22 cellular contexts compared by ENCODE assay signal in the genomic region with DNA sequence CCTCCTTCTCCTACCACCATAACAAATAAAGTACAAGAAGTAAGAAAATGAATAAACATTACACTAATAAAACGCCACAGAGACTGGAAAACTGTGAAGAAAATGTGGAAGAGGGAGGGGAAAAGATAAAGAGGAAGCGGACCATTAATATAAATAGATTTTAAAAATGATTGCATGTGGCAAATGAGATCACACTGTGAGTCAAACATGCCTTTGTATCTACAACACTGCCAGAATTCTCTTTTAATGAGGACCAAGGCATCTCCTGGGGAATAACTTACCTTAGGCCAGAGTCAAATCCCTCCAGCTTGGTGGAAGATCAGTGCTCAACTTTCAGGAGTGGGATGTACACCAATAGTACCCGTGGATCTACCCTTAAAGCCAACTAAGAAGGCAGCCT. TPM values are rescaled to one million over a fixed set of nuclear protein-coding genes. Genes with fewer than 3 reads are reported as not detected.
DNase-seq lines count a peak whose midpoint lies in the region; FAIRE-seq and TF ChIP-seq lines count a peak whose summit lies in the region.
"Had no signal": no experiment of that assay in that cellular context is flagged by ENCODE, and none has a peak within 500 bp of the region (broad histone marks: within the 10 kb centered on the region; RNA-seq: fewer than 3 reads in every experiment).

No MANE protein-coding gene starts in this region.

- FAIRE-seq in astrocyte (lab: Jason Lieb, UNC), result no peak
- FAIRE-seq: bronchial epithelial cell, D721Med, endothelial cell of umbilical vein had no signal

- no peak overlapping the region for H3K9ac ChIP-seq in astrocyte (ENCODE audit: low read length)
- H3K9ac ChIP-seq in smooth muscle cell (ENCODE audit: low read depth), result no peak overlapping the region

- H3K27ac ChIP-seq in astrocyte (ENCODE audit: low read depth, low read length) (no peak overlapping the region), smooth muscle cell (ENCODE audit: low read depth) (no peak overlapping the region)
- H3K27ac ChIP-seq: 22Rv1, Peyer's patch, upper lobe of right lung had no signal

- H3K36me3 Mint-ChIP-seq in astrocyte (ENCODE audit: low read depth, unreplicated experiment), result no peaks in the 10 kb centered on the region
- H3K36me3 Mint-ChIP-seq: activated CD8-positive, alpha-beta memory T cell treated with anti-CD3 and anti-CD28 coated beads, Interleukin-2, amount 10 ng/mL, durations not matched to agents 7 days and 5 days; activated naive CD8-positive, alpha-beta T cell treated with anti-CD3 and anti-CD28 coated beads, Interleukin-2, amount 10 ng/mL, durations not matched to agents 7 days and 5 days; natural killer cell had no signal

- no peaks in the 10 kb centered on the region for H3F3A ChIP-seq in smooth muscle cell (ENCODE audit: low read depth)

- H2AFZ ChIP-seq in astrocyte (ENCODE audit: low read depth, low read length) (peak overlapping the region; percentile 24), smooth muscle cell (ENCODE audit: low read depth) (peak overlapping the region; percentile 19)

- H3K4me3 ChIP-seq in astrocyte (ENCODE audit: insufficient read depth, low read depth, low read length) (no peak overlapping the region), smooth muscle cell (no peak overlapping the region)
- H3K4me3 ChIP-seq: Peyer's patch, upper lobe of right lung had no signal

- DNase-seq in DMS79 treated with DMSO at 0.1 percent for 48 hours (lab: John Stamatoyannopoulos, UW) (peak; percentile 71), DMS79 (lab: John Stamatoyannopoulos, UW) (no peak), MV-4-11 (lab: John Stamatoyannopoulos, UW) (peak; percentile 17), astrocyte (ENCODE audit: low read depth) (peak; percentile 74), smooth muscle cell (lab: John Stamatoyannopoulos, UW; ENCODE audit: unreplicated experiment) (no peak), GM13976 (ENCODE audit: low spot score) (no peak), head of caudate nucleus (no peak), RKO (ENCODE audit: low spot score) (no peak)
- DNase-seq: activated CD4-positive, alpha-beta T cell treated with anti-CD3 and anti-CD28 coated beads for 1 hour; activated CD8-positive, alpha-beta memory T cell treated with anti-CD3 and anti-CD28 coated beads, Interleukin-2, amount 10 ng/mL, durations not matched to agents 7 days and 5 days; activated naive CD8-positive, alpha-beta T cell treated with anti-CD3 and anti-CD28 coated beads, Interleukin-2, amount 10 ng/mL, durations not matched to agents 7 days and 5 days; C1 segment of cervical spinal cord; dermis blood vessel endothelial cell; left colon; natural killer cell; Peyer's patch; upper lobe of right lung had no signal

- H3K9me3 Mint-ChIP-seq in astrocyte (ENCODE audit: unreplicated experiment), result no peaks in the 10 kb centered on the region
- H3K9me3 Mint-ChIP-seq: activated naive CD8-positive, alpha-beta T cell treated with anti-CD3 and anti-CD28 coated beads, Interleukin-2, amount 10 ng/mL, durations not matched to agents 7 days and 5 days; natural killer cell; stimulated activated naive CD8-positive, alpha-beta T cell treated with anti-CD3 and anti-CD28 coated beads, Interleukin-15, Interleukin-2, amounts not matched to agents 100 ng/mL and 50 ng/mL, for 24 hours had no signal

- H3K36me3 ChIP-seq in astrocyte (ENCODE audit: insufficient read depth, low read length) (no peaks in the 10 kb centered on the region), smooth muscle cell (ENCODE audit: low read depth) (no peaks in the 10 kb centered on the region)
- H3K36me3 ChIP-seq: Peyer's patch, upper lobe of right lung had no signal

- H3K9me3 ChIP-seq in astrocyte (ENCODE audit: insufficient read depth, low read depth, low read length) (no peaks in the 10 kb centered on the region), smooth muscle cell (replicated peaks; ENCODE audit: low read depth) (no peaks in the 10 kb centered on the region)
- H3K9me3 ChIP-seq: Peyer's patch, upper lobe of right lung had no signal

- 51% methylated on average over 3 of the region's 3 CpGs for WGBS in smooth muscle cell (ENCODE audit: low lambda C conversion rate)

- H4K20me1 ChIP-seq in astrocyte (ENCODE audit: insufficient read depth, low read length) (no peaks in the 10 kb centered on the region), smooth muscle cell (ENCODE audit: low read depth) (no peaks in the 10 kb centered on the region)

- no peaks in the 10 kb centered on the region for H3K27me3 Mint-ChIP-seq in astrocyte (ENCODE audit: low read depth, unreplicated experiment)
- H3K27me3 Mint-ChIP-seq: activated CD8-positive, alpha-beta memory T cell treated with anti-CD3 and anti-CD28 coated beads, Interleukin-2, amount 10 ng/mL, durations not matched to agents 7 days and 5 days had no signal

- in situ Hi-C loops in GM13976 (cut with MboI; ENCODE audit: low sequenced_read_pairs, unreplicated experiment), result no loop called here

- H3K27me3 ChIP-seq in astrocyte (ENCODE audit: insufficient read depth, low read length), result no peaks in the 10 kb centered on the region
- H3K27me3 ChIP-seq in smooth muscle cell (ENCODE audit: low read depth), result peaks cover 4% of the 10 kb centered on the region
- H3K27me3 ChIP-seq: Peyer's patch, upper lobe of right lung had no signal

- H3K4me2 ChIP-seq in astrocyte (ENCODE audit: low read length) (no peak overlapping the region), smooth muscle cell (no peak overlapping the region)

- intact Hi-C loops in head of caudate nucleus (cut with DNase I), result no loop called here

- no peak overlapping the region for H3K4me3 Mint-ChIP-seq in astrocyte (ENCODE audit: unreplicated experiment)
- H3K4me3 Mint-ChIP-seq: activated CD8-positive, alpha-beta memory T cell treated with anti-CD3 and anti-CD28 coated beads, Interleukin-2, amount 10 ng/mL, durations not matched to agents 7 days and 5 days; activated naive CD8-positive, alpha-beta T cell treated with anti-CD3 and anti-CD28 coated beads, Interleukin-2, amount 10 ng/mL, durations not matched to agents 7 days and 5 days; natural killer cell; stimulated activated naive CD8-positive, alpha-beta T cell treated with anti-CD3 and anti-CD28 coated beads, Interleukin-15, Interleukin-2, amounts not matched to agents 100 ng/mL and 50 ng/mL, for 24 hours had no signal

- H3K27ac Mint-ChIP-seq in astrocyte (ENCODE audit: unreplicated experiment), result no peak overlapping the region
- H3K27ac Mint-ChIP-seq: activated CD8-positive, alpha-beta memory T cell treated with anti-CD3 and anti-CD28 coated beads, Interleukin-2, amount 10 ng/mL, durations not matched to agents 7 days and 5 days; activated naive CD8-positive, alpha-beta T cell treated with anti-CD3 and anti-CD28 coated beads, Interleukin-2, amount 10 ng/mL, durations not matched to agents 7 days and 5 days; natural killer cell; stimulated activated naive CD8-positive, alpha-beta T cell treated with anti-CD3 and anti-CD28 coated beads, Interleukin-15, Interleukin-2, amounts not matched to agents 100 ng/mL and 50 ng/mL, for 24 hours had no signal

- TF ChIP-seq CTCF in astrocyte (IDR thresholded peaks at IDR 0.05; ENCODE audit: insufficient read depth, low read depth, low read length) (no peak), smooth muscle cell (IDR thresholded peaks at IDR 0.05; ENCODE audit: borderline replicate concordance, insufficient read depth, poor library complexity, severe bottlenecking) (no peak), GM13976 (IDR thresholded peaks at IDR 0.05; ENCODE audit: borderline replicate concordance, control extremely low read depth, extremely low read depth, insufficient read depth, missing control alignments) (no peak)

- no peaks in the 10 kb centered on the region for H3K4me1 Mint-ChIP-seq in astrocyte (ENCODE audit: low read depth, unreplicated experiment)
- H3K4me1 Mint-ChIP-seq: activated CD8-positive, alpha-beta memory T cell treated with anti-CD3 and anti-CD28 coated beads, Interleukin-2, amount 10 ng/mL, durations not matched to agents 7 days and 5 days; activated naive CD8-positive, alpha-beta T cell treated with anti-CD3 and anti-CD28 coated beads, Interleukin-2, amount 10 ng/mL, durations not matched to agents 7 days and 5 days; natural killer cell had no signal

- no peaks in the 10 kb centered on the region for H3K4me1 ChIP-seq in astrocyte (ENCODE audit: insufficient read depth, low read length)
- H3K4me1 ChIP-seq in smooth muscle cell (ENCODE audit: low read depth), result peaks cover 12% of the 10 kb centered on the region
- H3K4me1 ChIP-seq: Peyer's patch, upper lobe of right lung had no signal

- no peaks in the 10 kb centered on the region for H3K79me2 ChIP-seq in astrocyte (ENCODE audit: insufficient read depth, low read length)
- no peaks in the 10 kb centered on the region for H3K79me2 ChIP-seq in smooth muscle cell (ENCODE audit: low read depth)

RNA-seq across cellular contexts. Expression of gene FZD1, which starts 21.7 kb away (rescaled TPM):
- total RNA-seq in astrocyte (5.4 and 6.8 TPM in 2 replicates), smooth muscle cell (32.4 and 42.1 TPM in 2 replicates)
- 25.3 and 36.2 TPM in 2 replicates for polyA plus RNA-seq in smooth muscle cell
- total RNA-seq: activated CD8-positive, alpha-beta memory T cell treated with anti-CD3 and anti-CD28 coated beads, Interleukin-2, amount 10 ng/mL, durations not matched to agents 7 days and 5 days had no signal

Comparison
In these comparisons a context has a peak if more than half of its experiments do, and no peak if none do; other contexts are left out.
1. DNase-seq: peak in DMS79 treated with DMSO at 0.1 percent for 48 hours (single experiment), MV-4-11 (single experiment) and astrocyte (single experiment); none in DMS79 (single experiment), smooth muscle cell (single experiment), GM13976 (single experiment), head of caudate nucleus (0 of 42) and RKO (single experiment).